ENCODE assay signal across 7 cellular contexts in the genomic region with DNA sequence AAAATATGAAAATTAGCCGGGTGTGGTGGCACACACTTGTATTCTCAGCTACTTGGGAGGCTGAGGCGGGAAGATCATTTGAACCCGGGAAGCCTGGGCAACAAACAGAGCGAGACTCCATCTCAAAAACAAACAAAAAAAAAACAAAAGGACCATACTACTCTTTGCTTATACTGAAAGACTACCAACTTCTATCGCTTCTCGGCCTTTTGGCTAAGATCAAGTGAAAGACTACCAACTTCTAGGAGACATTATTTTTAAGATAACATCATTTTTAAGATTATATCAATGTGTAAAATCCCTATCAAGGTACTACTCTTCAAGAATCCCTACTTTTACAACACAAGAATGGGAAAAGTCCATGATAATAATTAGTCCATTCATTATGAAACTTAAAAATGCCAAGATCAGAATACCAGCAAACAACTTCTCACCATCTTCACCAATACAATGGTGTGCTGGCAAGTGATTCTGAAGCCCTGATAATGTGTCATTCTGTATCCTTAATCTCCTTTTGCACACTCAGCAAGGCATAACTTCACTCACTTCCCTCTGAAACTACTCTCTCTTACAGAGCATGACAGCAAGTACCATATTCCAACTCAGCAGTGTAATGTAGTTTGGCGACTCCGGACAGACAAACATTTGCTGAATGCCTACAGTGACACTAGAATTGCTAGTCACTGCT. TPM values are rescaled to one million over a fixed set of nuclear protein-coding genes. Genes with fewer than 3 reads are reported as not detected.
DNase-seq lines count a peak whose midpoint lies in the region; ATAC-seq and TF ChIP-seq lines count a peak whose summit lies in the region.

No MANE protein-coding gene starts in this region.

- H3K36me3 ChIP-seq in skeletal muscle tissue (ENCODE audit: control insufficient read depth in 3 of 3, insufficient read depth in 3 of 3, low read length in 3 of 3), result no peaks in the 10 kb centered on the region

- no peaks in the 10 kb centered on the region for H3K9me3 ChIP-seq in skeletal muscle tissue (ENCODE audit: control insufficient read depth in 3 of 3, low read length in 3 of 3)

- H3K9me3 Mint-ChIP-seq in HFFc6, result no peaks in the 10 kb centered on the region
- no peaks in the 10 kb centered on the region for H3K9me3 Mint-ChIP-seq in T-helper 2 cell treated with Interferon-gamma antibody and Interleukin-4, amounts not matched to agents 5 μg/mL and 100 μg/mL, for 36 hours

- peak overlapping the region; percentile 93 to 94 (median 94) for H3K9ac ChIP-seq in skeletal muscle tissue (ENCODE audit: low read depth in 1 of 3, low read length in 3 of 3)

- peak overlapping the region; percentile 95 for H3K27ac ChIP-seq in skeletal muscle tissue (ENCODE audit: low read depth, low read length)

- H3K4me3 ChIP-seq in fibroblast of villous mesenchyme (ENCODE audit: low read depth, low read length) (peak overlapping the region; percentile 90), skeletal muscle tissue (ENCODE audit: low read length in 3 of 3) (peak overlapping the region; percentile 93 to 98 (median 96))

- no peaks in the 10 kb centered on the region for H3K27me3 Mint-ChIP-seq in HFFc6 (ENCODE audit: insufficient read depth)
- H3K27me3 Mint-ChIP-seq in T-helper 2 cell treated with Interferon-gamma antibody and Interleukin-4, amounts not matched to agents 5 μg/mL and 100 μg/mL, for 36 hours (ENCODE audit: low read depth), result no peaks in the 10 kb centered on the region

- no peak for ATAC-seq in GM21381 (IDR thresholded peaks at IDR 0.05; ENCODE audit: unreplicated experiment)

- no peaks in the 10 kb centered on the region for H3K27me3 ChIP-seq in skeletal muscle tissue (ENCODE audit: control insufficient read depth in 3 of 3, insufficient read depth in 3 of 3, low read length in 3 of 3)

- no peak for TF ChIP-seq CTCF in HFFc6 (IDR thresholded peaks at IDR 0.05)
- TF ChIP-seq CTCF in fibroblast of villous mesenchyme (IDR thresholded peaks at IDR 0.05; ENCODE audit: insufficient read depth, low read depth, low read length), result no peak

- H3K36me3 Mint-ChIP-seq in HFFc6 (ENCODE audit: low read depth), result peaks cover 15% of the 10 kb centered on the region
- H3K36me3 Mint-ChIP-seq in T-helper 2 cell treated with Interferon-gamma antibody and Interleukin-4, amounts not matched to agents 5 μg/mL and 100 μg/mL, for 36 hours (ENCODE audit: low read depth), result peaks cover 47% of the 10 kb centered on the region

- H3K27ac Mint-ChIP-seq in HFFc6, result peak overlapping the region; percentile 94
- peak overlapping the region; percentile 97 for H3K27ac Mint-ChIP-seq in T-helper 2 cell treated with Interferon-gamma antibody and Interleukin-4, amounts not matched to agents 5 μg/mL and 100 μg/mL, for 36 hours

- H3K4me1 ChIP-seq in skeletal muscle tissue (ENCODE audit: control insufficient read depth in 3 of 3, insufficient read depth in 3 of 3, low read length in 3 of 3), result peaks cover 46 to 51% (median 50%) of the 10 kb centered on the region in 3 donors

- DNase-seq in HFFc6 (no peak), fibroblast of villous mesenchyme (ENCODE audit: low read depth) (peak; percentile 38), NCI-H69 (lab: John Stamatoyannopoulos, UW) (no peak), SW 1271 (lab: John Stamatoyannopoulos, UW) (no peak)
- no peak for DNase-seq in T-helper 2 cell treated with Interferon-gamma antibody and Interleukin-4, amounts not matched to agents 5 μg/mL and 100 μg/mL, for 36 hours (ENCODE audit: low spot score)

- H3K4me1 Mint-ChIP-seq in HFFc6 (ENCODE audit: low read depth), result peaks cover 75% of the 10 kb centered on the region
- peaks cover 65% of the 10 kb centered on the region for H3K4me1 Mint-ChIP-seq in T-helper 2 cell treated with Interferon-gamma antibody and Interleukin-4, amounts not matched to agents 5 μg/mL and 100 μg/mL, for 36 hours (ENCODE audit: low read depth)

- peak overlapping the region; percentile 99 for H3K4me3 Mint-ChIP-seq in HFFc6
- H3K4me3 Mint-ChIP-seq in T-helper 2 cell treated with Interferon-gamma antibody and Interleukin-4, amounts not matched to agents 5 μg/mL and 100 μg/mL, for 36 hours, result peak overlapping the region; percentile 99

RNA-seq across cellular contexts. Expression of a gene that starts 1.7 kb away (rescaled TPM):
- 100 to 1,000 TPM; 258 to 353 (median 305) TPM for total RNA-seq in HFFc6 (2021; fragmentation: NEBNext Ultra II Directional; extraction: Animal tissue kit (Norgen Biotek cat#: 25700))
- total RNA-seq in fibroblast of villous mesenchyme, result 388 and 503 TPM in 2 replicates
- total RNA-seq in skeletal muscle tissue, result 457 TPM
